In genomic region chr10:122246830-122247520, GRCh38 we compare ENCODE assay signal across 23 cellular contexts. TPM values are rescaled to one million over a fixed set of nuclear protein-coding genes. Genes with fewer than 3 reads are reported as not detected.
DNase-seq lines count a peak whose midpoint lies in the region; ATAC-seq and TF ChIP-seq lines count a peak whose summit lies in the region.
"Had no signal": no experiment of that assay in that cellular context is flagged by ENCODE, and none has a peak within 500 bp of the region (broad histone marks: within the 10 kb centered on the region; RNA-seq: fewer than 3 reads in every experiment).

No MANE protein-coding gene starts in this region.

- no peak for TF ChIP-seq POLR2A in heart left ventricle (IDR thresholded peaks at IDR 0.05)
- no peak for TF ChIP-seq POLR2A in adrenal gland (IDR thresholded peaks at IDR 0.05)

- 66 to 77% (median 77%) methylated on average over 11 of the region's 11 CpGs for WGBS in heart left ventricle, 4 donors
- WGBS in adrenal gland, 4 donors, result 92 to 99% (median 95%) methylated on average over 7 to 11 of the region's 11 CpGs

- H3K36me3 ChIP-seq in heart left ventricle (peaks cover 0 to 89% (median 64%) of the 10 kb centered on the region in 9 donors), upper lobe of right lung (peaks cover 77% of the 10 kb centered on the region), adrenal gland (replicated peaks in 1 of 2) (no peaks in the 10 kb centered on the region)

- H3K4me3 ChIP-seq in heart left ventricle, result no peak overlapping the region
- H3K4me3 ChIP-seq in upper lobe of right lung, result no peak overlapping the region
- H3K4me3 ChIP-seq in adrenal gland, result no peak overlapping the region
- H3K4me3 ChIP-seq: Peyer's patch had no signal

- peaks cover 26% of the 10 kb centered on the region for H3K36me3 Mint-ChIP-seq in nephron progenitor cell (ENCODE audit: low read depth)
- H3K36me3 Mint-ChIP-seq: CD8-positive, alpha-beta T cell; IgD-negative memory B cell had no signal

- no peaks in the 10 kb centered on the region for H3K9me3 Mint-ChIP-seq in nephron progenitor cell
- H3K9me3 Mint-ChIP-seq: CD8-positive, alpha-beta T cell had no signal

- peak overlapping the region; percentile 48 for H3K27ac Mint-ChIP-seq in nephron progenitor cell
- H3K27ac Mint-ChIP-seq: CD8-positive, alpha-beta T cell; IgD-negative memory B cell had no signal

- DNase-seq in Right ventricle myocardium superior (no peak), Right ventricle myocardium inferior (ENCODE audit: missing footprints) (no peak), heart left ventricle (no peak), nephron progenitor cell (no peak), upper lobe of right lung (no peak), caudate nucleus (lab: John Stamatoyannopoulos, UW) (no peak), adrenal gland (no peak), DMS79 treated with DMSO at 0.1 percent for 48 hours (lab: John Stamatoyannopoulos, UW) (no peak)
- DNase-seq: 8988T; AML-193; C1 segment of cervical spinal cord; CD8-positive, alpha-beta T cell; DMS153; GDM1; NCI-H1694; NCI-H2081; NCI-H2171 treated with DMSO at 0.1 percent for 48 hours; NCI-H524 treated with DMSO at 0.1 percent for 48 hours; Peyer's patch had no signal

- peaks cover 22% of the 10 kb centered on the region for H3K4me1 Mint-ChIP-seq in nephron progenitor cell

- peak; percentile 21 for ATAC-seq in Right ventricle myocardium superior (ENCODE audit: poor library complexity)
- ATAC-seq in Right ventricle myocardium inferior, result no peak
- ATAC-seq in heart left ventricle, result peak in 3 of 4 donors; percentile 8 to 36 (median 27)
- peak; percentile 2 for ATAC-seq in upper lobe of right lung
- ATAC-seq: CD8-positive, alpha-beta T cell had no signal

- TF ChIP-seq CTCF in heart left ventricle (IDR thresholded peaks at IDR 0.05) (no peak), nephron progenitor cell (IDR thresholded peaks at IDR 0.05) (no peak), upper lobe of right lung (IDR thresholded peaks at IDR 0.05) (no peak), adrenal gland (IDR thresholded peaks at IDR 0.05) (no peak)

- H3K4me3 Mint-ChIP-seq in nephron progenitor cell, result no peak overlapping the region
- H3K4me3 Mint-ChIP-seq: CD8-positive, alpha-beta T cell; IgD-negative memory B cell had no signal

- H3K27ac ChIP-seq in heart left ventricle (peak overlapping the region in 4 of 12 donors; percentile 0 to 49 (median 38)), upper lobe of right lung (no peak overlapping the region), caudate nucleus (ENCODE audit: low read depth, low read length) (no peak overlapping the region), adrenal gland (no peak overlapping the region)
- H3K27ac ChIP-seq: Peyer's patch had no signal

- peaks cover 0 to 38% (median 7%) of the 10 kb centered on the region in 12 donors for H3K4me1 ChIP-seq in heart left ventricle
- H3K4me1 ChIP-seq in upper lobe of right lung, result no peaks in the 10 kb centered on the region
- no peaks in the 10 kb centered on the region for H3K4me1 ChIP-seq in adrenal gland (replicated peaks in 1 of 2)
- H3K4me1 ChIP-seq: Peyer's patch had no signal

- intact Hi-C loops in Right ventricle myocardium superior (cut with DNase I) (no loop called here), Right ventricle myocardium inferior (cut with DNase I) (no loop called here), heart left ventricle (cut with DNase I) (loop anchor here in 1 of 10 donors (10.0 kb wide), 1 partner anchor 192 kb away; no protein-coding TSS in a partner anchor), upper lobe of right lung (cut with DNase I) (no loop called here), adrenal gland (cut with DNase I) (no loop called here)

- H3K27me3 Mint-ChIP-seq in nephron progenitor cell (ENCODE audit: low read depth, poor library complexity), result peaks cover 3% of the 10 kb centered on the region
- H3K27me3 Mint-ChIP-seq: IgD-negative memory B cell had no signal

- H3K9me3 ChIP-seq in heart left ventricle, result no peaks in the 10 kb centered on the region
- no peaks in the 10 kb centered on the region for H3K9me3 ChIP-seq in upper lobe of right lung
- no peaks in the 10 kb centered on the region for H3K9me3 ChIP-seq in adrenal gland (replicated peaks in 1 of 3)
- H3K9me3 ChIP-seq: Peyer's patch had no signal

- H3K27me3 ChIP-seq in heart left ventricle (no peaks in the 10 kb centered on the region), upper lobe of right lung (no peaks in the 10 kb centered on the region), adrenal gland (no peaks in the 10 kb centered on the region)
- H3K27me3 ChIP-seq: Peyer's patch had no signal

RNA-seq across cellular contexts. Expression of gene BTBD16, which starts 24.1 kb away (rescaled TPM):
- total RNA-seq in Right ventricle myocardium superior (not detected), Right ventricle myocardium inferior (not detected), heart left ventricle (under 1 TPM in 2 of 9 donors, not detected in 7; 0.23 to 0.25 TPM), upper lobe of right lung (0.35 TPM), adrenal gland (under 1 TPM in 4 of 8 donors, not detected in 4; 0.14 to 0.36 (median 0.26) TPM)
- polyA plus RNA-seq in heart left ventricle (not detected), adrenal gland (under 1 TPM in 2 of 3 donors, not detected in 1; 0.13 to 0.48 TPM)
- total RNA-seq: CD8-positive, alpha-beta T cell; Daoy; H1; Peyer's patch had no signal
- polyA plus RNA-seq: AG04450, IgD-negative memory B cell had no signal
